10 cellular contexts compared by ENCODE assay signal in the genomic region with DNA sequence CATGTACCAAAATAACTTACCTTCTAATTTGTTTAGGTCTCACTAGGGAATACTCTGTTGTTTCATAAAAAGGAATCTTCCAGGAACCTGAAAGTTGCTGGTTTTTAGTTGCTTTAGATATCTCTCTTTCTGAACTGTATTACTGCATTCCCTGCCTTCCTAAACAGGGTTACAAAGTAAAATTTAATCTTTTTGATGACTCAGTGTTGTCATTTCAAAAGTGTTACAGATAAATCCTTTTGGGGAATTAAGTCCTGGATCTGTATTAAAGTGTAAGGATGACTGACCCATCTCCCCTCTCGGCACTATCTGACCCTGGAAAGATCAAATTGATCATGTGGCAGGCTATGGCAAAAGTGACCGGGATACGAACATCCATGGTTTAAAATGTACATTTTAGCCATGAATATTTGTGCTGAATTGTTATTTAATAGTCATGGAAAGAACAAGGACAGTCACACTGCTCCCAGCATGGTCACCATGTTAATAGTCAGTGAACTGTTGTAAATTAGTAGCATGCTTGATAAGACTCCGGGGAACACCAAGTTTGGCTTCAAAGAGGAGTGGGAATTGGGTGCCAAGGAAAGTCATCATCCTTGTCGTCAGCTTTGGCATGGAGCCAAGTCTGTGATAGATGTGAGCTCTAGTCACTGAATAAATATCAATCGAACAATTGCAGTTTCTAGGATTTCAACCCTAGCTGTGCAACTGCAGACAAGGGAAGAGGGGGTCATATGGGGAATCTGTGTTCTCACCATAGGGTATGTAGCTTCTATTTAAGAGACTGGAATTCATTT. TPM values are rescaled to one million over a fixed set of nuclear protein-coding genes. Genes with fewer than 3 reads are reported as not detected.
DNase-seq lines count a peak whose midpoint lies in the region; ATAC-seq and TF ChIP-seq lines count a peak whose summit lies in the region.
"Had no signal": no experiment of that assay in that cellular context is flagged by ENCODE, and none has a peak within 500 bp of the region (broad histone marks: within the 10 kb centered on the region; RNA-seq: fewer than 3 reads in every experiment).

No MANE protein-coding gene starts in this region.

- H3K27ac Mint-ChIP-seq in mesothelial cell of epicardium = peak overlapping the region; percentile 75

- ATAC-seq in HG03432 (IDR thresholded peaks at IDR 0.05; ENCODE audit: unreplicated experiment) (no peak), GM18868 (IDR thresholded peaks at IDR 0.05; ENCODE audit: unreplicated experiment) (no peak)

- H3K4me3 Mint-ChIP-seq in mesothelial cell of epicardium = no peak overlapping the region

- H3K9me3 Mint-ChIP-seq in mesothelial cell of epicardium = peaks cover 5% of the 10 kb centered on the region

- in situ Hi-C loops in brain microvascular endothelial cell (cut with HindIII; ENCODE audit: low pct_ligation_motif_present, low sequenced_read_pairs) = no loop called here

- peak; percentile 62 for DNase-seq in Daoy (ENCODE audit: low read depth)
- DNase-seq in NCI-H2107 (lab: John Stamatoyannopoulos, UW) = peak; percentile 43
- DNase-seq in brain microvascular endothelial cell = peak; percentile 60
- no peak for DNase-seq in mesothelial cell of epicardium (ENCODE audit: low spot score in 2 of 2, unreplicated experiment in 2 of 2)
- DNase-seq in mesenteric fat pad (ENCODE audit: low spot score) = no peak
- DNase-seq in T-helper 2 cell = no peak
- DNase-seq: activated CD4-positive, alpha-beta T cell treated with anti-CD3 and anti-CD28 coated beads, Interleukin-2, amount 50 U/mL, for 4 hours had no signal

- TF ChIP-seq CTCF in brain microvascular endothelial cell (IDR thresholded peaks at IDR 0.05; ENCODE audit: low read depth, low read length, missing control alignments) = no peak
- TF ChIP-seq CTCF in mesothelial cell of epicardium (IDR thresholded peaks at IDR 0.05; ENCODE audit: unreplicated experiment) = no peak

- H3K4me1 Mint-ChIP-seq in mesothelial cell of epicardium = peaks cover 35% of the 10 kb centered on the region

- no peak overlapping the region for H3K4me3 ChIP-seq in brain microvascular endothelial cell (ENCODE audit: low read depth, low read length)

- no peaks in the 10 kb centered on the region for H3K27me3 Mint-ChIP-seq in mesothelial cell of epicardium (ENCODE audit: low read depth)

- peak overlapping the region; percentile 32 for H3K27ac ChIP-seq in brain microvascular endothelial cell
- H3K27ac ChIP-seq: parathyroid adenoma had no signal

- no peaks in the 10 kb centered on the region for H3K36me3 ChIP-seq in brain microvascular endothelial cell (replicated peaks)

- no peaks in the 10 kb centered on the region for H3K27me3 ChIP-seq in brain microvascular endothelial cell (replicated peaks)

- H3K36me3 Mint-ChIP-seq in mesothelial cell of epicardium = peaks cover 23% of the 10 kb centered on the region

RNA-seq across cellular contexts. Expression of gene PLEKHA3, which starts 4.2 kb away (rescaled TPM):
- 7.9 and 11.7 TPM in 2 replicates for total RNA-seq in Daoy (2014; rRNA removed; shearing (Covaris generic))
- total RNA-seq in mesothelial cell of epicardium = 27.3 to 28.9 TPM (median 28.0 TPM) in 3 replicates
- 35.4 TPM for total RNA-seq in mesenteric fat pad

RNA-seq across cellular contexts. Expression of gene FKBP7, which starts 6.0 kb away (rescaled TPM):
- total RNA-seq in Daoy (2014; rRNA removed; shearing (Covaris generic)) = 29.0 and 43.0 TPM in 2 replicates
- total RNA-seq in mesothelial cell of epicardium = 48.1 to 52.9 TPM (median 49.7 TPM) in 3 replicates
- total RNA-seq in mesenteric fat pad = 5.5 TPM

RNA-seq across cellular contexts. Expression of gene PJVK, which starts 33.3 kb away (rescaled TPM):
- 2.1 TPM in 1 of 2 replicates, not detected in the other for total RNA-seq in Daoy (2014; rRNA removed; shearing (Covaris generic))
- total RNA-seq in mesothelial cell of epicardium (12.1 to 13.8 TPM (median 12.2 TPM) in 3 replicates), mesenteric fat pad (2.1 TPM)

RNA-seq across cellular contexts. Expression of gene PRKRA, which starts 33.5 kb away (rescaled TPM):
- total RNA-seq in Daoy (2014; rRNA removed; shearing (Covaris generic)) = 27.7 and 32.8 TPM in 2 replicates
- total RNA-seq in mesothelial cell of epicardium = 67.2 to 70.7 TPM (median 70.3 TPM) in 3 replicates
- total RNA-seq in mesenteric fat pad = 42.6 TPM

Comparison
In these comparisons a context has a peak if more than half of its experiments do, and no peak if none do; other contexts are left out.
1. DNase-seq: peak in Daoy (single experiment), NCI-H2107 (single experiment) and brain microvascular endothelial cell (single experiment); none in mesothelial cell of epicardium (0 of 2), mesenteric fat pad (single experiment) and T-helper 2 cell (0 of 5).